9 cellular contexts compared by ENCODE assay signal in the genomic region with DNA sequence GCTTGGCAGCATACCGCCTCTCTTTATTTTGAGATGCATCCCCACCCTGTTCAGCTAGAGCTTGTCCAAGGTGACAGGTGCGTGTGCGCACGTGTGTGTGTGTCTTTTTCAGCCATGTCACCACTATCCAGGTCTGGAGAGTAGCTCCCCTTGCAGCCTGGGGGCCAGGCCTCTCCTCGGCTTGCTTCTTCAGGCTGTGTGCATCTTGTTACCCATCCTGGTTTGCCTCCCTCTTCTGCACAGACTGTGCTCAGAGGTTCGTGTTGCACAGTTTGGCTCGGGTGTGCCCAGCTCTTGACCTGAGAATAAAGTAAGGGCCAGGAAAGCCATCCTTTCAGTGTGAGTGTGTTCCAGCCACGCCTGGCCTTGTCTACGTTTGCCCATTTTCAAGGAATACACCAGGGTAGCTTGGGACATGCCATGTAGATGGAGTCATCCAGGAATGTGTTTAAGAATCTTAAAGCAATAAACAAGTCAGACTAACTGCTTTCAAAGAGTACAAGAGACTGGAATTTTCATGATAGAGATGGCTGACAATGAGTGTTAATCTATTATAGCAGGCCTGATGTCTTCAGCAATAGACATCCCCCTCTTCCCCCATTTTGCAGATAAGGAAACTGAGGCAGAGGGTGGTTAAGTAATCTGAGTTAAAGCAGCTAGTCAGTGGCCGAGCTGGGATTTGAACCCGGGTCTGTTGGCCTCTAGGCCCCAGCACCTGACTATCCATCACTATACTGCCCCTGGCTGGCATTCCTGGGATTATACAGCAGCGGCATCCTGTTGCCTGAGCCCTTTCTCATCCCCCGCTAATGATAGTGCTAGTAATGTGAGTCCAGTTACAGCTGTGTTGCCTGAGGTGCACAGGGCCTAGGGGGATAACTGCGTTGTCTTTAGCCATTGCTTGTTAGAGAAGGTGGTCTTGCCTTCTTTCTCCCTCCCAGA.
A peak's percentile ranks its signal among the peaks of the same experiment; 100 is the strongest.
DNase-seq lines count a peak whose midpoint lies in the region; ATAC-seq and TF ChIP-seq lines count a peak whose summit lies in the region.
"Had no signal": no experiment of that assay in that cellular context is flagged by ENCODE, and none has a peak within 500 bp of the region (broad histone marks: within the 10 kb centered on the region; RNA-seq: fewer than 3 reads in every experiment).

No MANE protein-coding gene starts in this region.

- CTCF ChIA-PET in naive thymus-derived CD4-positive, alpha-beta T cell (lab: Charles Lee), result interaction anchor here (0.6 kb wide), 1 partner anchor 61 kb away, joined by 3 read pairs; no protein-coding TSS in a partner anchor

- H3K9me3 Mint-ChIP-seq in HFFc6 (no peaks in the 10 kb centered on the region), type B pancreatic cell (no peaks in the 10 kb centered on the region)
- no peaks in the 10 kb centered on the region for H3K9me3 Mint-ChIP-seq in naive thymus-derived CD4-positive, alpha-beta T cell

- POLR2A ChIA-PET in naive thymus-derived CD4-positive, alpha-beta T cell (lab: Charles Lee), result interaction anchor here (1.0 kb wide), 1 partner anchor 13 kb away, joined by 3 read pairs; no protein-coding TSS in a partner anchor

- ATAC-seq in HG03378 (IDR thresholded peaks at IDR 0.05; ENCODE audit: unreplicated experiment), result no peak
- ATAC-seq in naive thymus-derived CD4-positive, alpha-beta T cell, result no peak

- H3K27ac Mint-ChIP-seq in HFFc6 (peak overlapping the region; percentile 77), type B pancreatic cell (peak overlapping the region; percentile 80)
- no peak overlapping the region for H3K27ac Mint-ChIP-seq in naive thymus-derived CD4-positive, alpha-beta T cell

- peak; percentile 25; the same call in 1 of the 2 replicates for TF ChIP-seq CTCF in HFFc6 (IDR thresholded peaks at IDR 0.05)
- TF ChIP-seq CTCF in astrocyte of the spinal cord (IDR thresholded peaks at IDR 0.05; ENCODE audit: low read depth, low read length), result no peak
- peak; percentile 17 for TF ChIP-seq CTCF in type B pancreatic cell (conservative IDR thresholded peaks at IDR 0.05)

- H3K36me3 ChIP-seq in naive thymus-derived CD4-positive, alpha-beta T cell (ENCODE audit: control insufficient read depth in 2 of 3, insufficient read depth in 3 of 3, low read length in 3 of 3), result no peaks in the 10 kb centered on the region

- H3K4me3 Mint-ChIP-seq in HFFc6 (peak overlapping the region; percentile 45; the same call in 1 of the 2 replicates), type B pancreatic cell (peak overlapping the region; percentile 51)
- no peak overlapping the region for H3K4me3 Mint-ChIP-seq in naive thymus-derived CD4-positive, alpha-beta T cell

- in situ Hi-C loops in astrocyte of the spinal cord (cut with HindIII; ENCODE audit: low sequenced_read_pairs), result no loop called here

- H3K9me3 ChIP-seq in naive thymus-derived CD4-positive, alpha-beta T cell (ENCODE audit: control insufficient read depth in 2 of 3, low read length in 3 of 3), result no peaks in the 10 kb centered on the region

- DNase-seq in HFFc6 (peak; percentile 89), astrocyte of the spinal cord (ENCODE audit: low read depth, low spot score) (peak; percentile 91), iPS-NIHi7 (ENCODE audit: extremely low spot score) (peak; percentile 62), type B pancreatic cell (ENCODE audit: extremely low spot score, unreplicated experiment) (no peak), SIG-M5 (lab: John Stamatoyannopoulos, UW) (no peak)
- DNase-seq in naive thymus-derived CD4-positive, alpha-beta T cell, result no peak
- DNase-seq: activated effector memory CD4-positive, alpha-beta T cell treated with Interleukin-2 at 50 U/mL for 16 hours; NCI-H524 had no signal

- H3K27me3 Mint-ChIP-seq in HFFc6 (ENCODE audit: insufficient read depth), result peaks cover 6% of the 10 kb centered on the region
- H3K27me3 Mint-ChIP-seq in type B pancreatic cell, result no peaks in the 10 kb centered on the region
- no peaks in the 10 kb centered on the region for H3K27me3 Mint-ChIP-seq in naive thymus-derived CD4-positive, alpha-beta T cell

- H3K4me3 ChIP-seq in astrocyte of the spinal cord (ENCODE audit: low read depth, low read length), result no peak overlapping the region
- H3K4me3 ChIP-seq in naive thymus-derived CD4-positive, alpha-beta T cell (ENCODE audit: low read length), result no peak overlapping the region

- no peaks in the 10 kb centered on the region for H3K27me3 ChIP-seq in naive thymus-derived CD4-positive, alpha-beta T cell (ENCODE audit: control insufficient read depth in 2 of 2, insufficient read depth in 2 of 2, low read length in 2 of 2)

- H3K4me1 Mint-ChIP-seq in HFFc6 (ENCODE audit: low read depth) (peaks cover 41% of the 10 kb centered on the region), type B pancreatic cell (ENCODE audit: unreplicated experiment) (peaks cover 51% of the 10 kb centered on the region)
- peaks cover 0 to 64% (median 6%) of the 10 kb centered on the region in 7 donors for H3K4me1 Mint-ChIP-seq in naive thymus-derived CD4-positive, alpha-beta T cell

- H3K27ac ChIP-seq in naive thymus-derived CD4-positive, alpha-beta T cell (ENCODE audit: low read depth, low read length), result no peak overlapping the region

- no peaks in the 10 kb centered on the region for H3K4me1 ChIP-seq in naive thymus-derived CD4-positive, alpha-beta T cell (ENCODE audit: control insufficient read depth in 2 of 2, insufficient read depth in 2 of 2, low read length in 2 of 2)

- intact Hi-C loops in naive thymus-derived CD4-positive, alpha-beta T cell (cut with micrococcal nuclease), result no loop called here

- H3K36me3 Mint-ChIP-seq in HFFc6 (ENCODE audit: low read depth) (no peaks in the 10 kb centered on the region), type B pancreatic cell (no peaks in the 10 kb centered on the region)
- H3K36me3 Mint-ChIP-seq in naive thymus-derived CD4-positive, alpha-beta T cell, result peaks cover 0 to 5% (median 0%) of the 10 kb centered on the region in 5 donors

Comparison
In these comparisons a context has a peak if more than half of its experiments do, and no peak if none do; other contexts are left out.
1. DNase-seq: peak in HFFc6 (single experiment), astrocyte of the spinal cord (single experiment) and iPS-NIHi7 (single experiment); none in type B pancreatic cell (single experiment), naive thymus-derived CD4-positive, alpha-beta T cell (0 of 9) and SIG-M5 (single experiment).
2. H3K27ac Mint-ChIP-seq: peak in HFFc6 (single experiment) and type B pancreatic cell (single experiment); none in naive thymus-derived CD4-positive, alpha-beta T cell (0 of 9).
3. H3K4me3 Mint-ChIP-seq: peak in HFFc6 (single experiment) and type B pancreatic cell (single experiment); none in naive thymus-derived CD4-positive, alpha-beta T cell (0 of 10).